Comparison of ENCODE assay signal across 9 cellular contexts in the genomic region with DNA sequence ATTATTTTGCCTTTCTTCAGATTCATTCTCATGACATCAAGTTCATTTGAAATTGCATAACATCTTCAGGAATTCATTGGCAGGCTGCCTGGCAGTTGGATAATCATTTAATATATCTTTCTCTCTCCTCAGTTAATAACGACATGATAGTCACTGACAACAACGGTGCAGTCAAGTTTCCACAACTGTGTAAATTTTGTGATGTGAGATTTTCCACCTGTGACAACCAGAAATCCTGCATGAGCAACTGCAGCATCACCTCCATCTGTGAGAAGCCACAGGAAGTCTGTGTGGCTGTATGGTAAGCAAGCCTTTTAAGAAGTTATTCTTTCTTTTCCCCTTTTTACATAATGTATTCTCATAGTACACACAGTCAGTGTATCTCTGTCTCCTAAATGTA. TPM values are rescaled to one million over a fixed set of nuclear protein-coding genes. Genes with fewer than 3 reads are reported as not detected.
DNase-seq lines count a peak whose midpoint lies in the region; ATAC-seq and TF ChIP-seq lines count a peak whose summit lies in the region.
"Had no signal": no experiment of that assay in that cellular context is flagged by ENCODE, and none has a peak within 500 bp of the region (broad histone marks: within the 10 kb centered on the region; RNA-seq: fewer than 3 reads in every experiment).

No MANE protein-coding gene starts in this region.

- POLR2A ChIA-PET in activated CD4-positive, alpha-beta memory T cell treated with anti-CD3 and anti-CD28 coated beads for 36 hours (lab: Charles Lee), result interaction anchor here (0.7 to 17.4 kb wide), 9 partner anchors 10 to 1785 kb away, joined by 3 to 200 read pairs (median 10); a partner anchor contains a TSS
- POLR2A ChIA-PET in HEK293T (lab: Yijun Ruan, JAX), result no interaction called here

- peaks cover 92% of the 10 kb centered on the region for H3K4me1 Mint-ChIP-seq in activated CD4-positive, alpha-beta memory T cell treated with anti-CD3 and anti-CD28 coated beads for 36 hours (ENCODE audit: low read depth)
- peaks cover 20% of the 10 kb centered on the region for H3K4me1 Mint-ChIP-seq in GM23338

- peaks cover 51% of the 10 kb centered on the region for H3K79me2 ChIP-seq in GM23338 (replicated peaks; ENCODE audit: insufficient read depth)

- no peaks in the 10 kb centered on the region for H3K9me3 Mint-ChIP-seq in activated CD4-positive, alpha-beta memory T cell treated with anti-CD3 and anti-CD28 coated beads for 36 hours
- no peaks in the 10 kb centered on the region; the same call in 2 of the 3 replicates for H3K9me3 Mint-ChIP-seq in GM23338

- H3K36me3 Mint-ChIP-seq in activated CD4-positive, alpha-beta memory T cell treated with anti-CD3 and anti-CD28 coated beads for 36 hours, result peaks cover 44% of the 10 kb centered on the region
- H3K36me3 Mint-ChIP-seq in GM23338 (ENCODE audit: low read depth), result peaks cover 32% of the 10 kb centered on the region

- no peaks in the 10 kb centered on the region; the same call in 1 of the 2 replicates for H3K9me2 ChIP-seq in GM23338 (ENCODE audit: insufficient read depth)

- CTCF ChIA-PET in activated CD4-positive, alpha-beta memory T cell treated with anti-CD3 and anti-CD28 coated beads for 36 hours (lab: Charles Lee), result interaction anchor here (0.8 to 2.9 kb wide), 7 partner anchors 10 to 49 kb away, joined by 3 to 18 read pairs (median 5); no protein-coding TSS in a partner anchor
- CTCF ChIA-PET in HEK293T (lab: Yijun Ruan, JAX), result no interaction called here

- H3F3A ChIP-seq in GM23338 (replicated peaks; ENCODE audit: low read depth), result no peaks in the 10 kb centered on the region

- H3K27me3 Mint-ChIP-seq in activated CD4-positive, alpha-beta memory T cell treated with anti-CD3 and anti-CD28 coated beads for 36 hours, result no peaks in the 10 kb centered on the region
- H3K27me3 Mint-ChIP-seq in GM23338 (ENCODE audit: insufficient read depth, low read depth, poor library complexity), result no peaks in the 10 kb centered on the region

- ATAC-seq in GM19397 (IDR thresholded peaks at IDR 0.05; ENCODE audit: unreplicated experiment) (peak; percentile 67), HG03460 (IDR thresholded peaks at IDR 0.05; ENCODE audit: unreplicated experiment) (peak; percentile 43), GM23338 (no peak)
- ATAC-seq: foreskin keratinocyte had no signal

- intact Hi-C loops in activated CD4-positive, alpha-beta memory T cell treated with anti-CD3 and anti-CD28 coated beads for 36 hours (cut with micrococcal nuclease), result loop anchor here (1.0 to 10.0 kb wide), 8 partner anchors 9 to 608 kb away; no protein-coding TSS in a partner anchor

- no peak overlapping the region for H3K27ac ChIP-seq in GM23338 (ENCODE audit: low read depth)
- H3K27ac ChIP-seq: foreskin keratinocyte had no signal

- DNase-seq in AG20443 (ENCODE audit: low spot score) (peak; percentile 36), foreskin fibroblast (peak; percentile 60 to 81), GM23338 (ENCODE audit: low spot score) (no peak), HEK293T (ENCODE audit: extremely low spot score) (no peak)
- DNase-seq in activated CD4-positive, alpha-beta memory T cell treated with anti-CD3 and anti-CD28 coated beads for 36 hours, result peak; percentile 75
- peak; percentile 38 to 79 for DNase-seq in stimulated activated CD4-positive, alpha-beta T cell treated with anti-CD3 and anti-CD28 coated beads, Interleukin-4, amount 100 ng/mL, for 4 hours

- TF ChIP-seq CTCF in foreskin fibroblast (IDR thresholded peaks at IDR 0.05; ENCODE audit: low read depth, low read length), result no peak
- TF ChIP-seq CTCF in GM23338 (conservative IDR thresholded peaks at IDR 0.05; ENCODE audit: low read depth in 2 of 2), result no peak

- peaks cover 6% of the 10 kb centered on the region; the same call in 1 of the 2 replicates for H4K20me1 ChIP-seq in GM23338 (replicated peaks; ENCODE audit: insufficient read depth)

- no peak overlapping the region for H2AFZ ChIP-seq in GM23338

- no peaks in the 10 kb centered on the region for H3K27me3 ChIP-seq in GM23338 (ENCODE audit: insufficient read depth)
- H3K27me3 ChIP-seq: foreskin keratinocyte had no signal

- peaks cover 12% of the 10 kb centered on the region; the same call in 1 of the 2 replicates for H3K36me3 ChIP-seq in GM23338 (ENCODE audit: insufficient read depth)

- H3K27ac Mint-ChIP-seq in activated CD4-positive, alpha-beta memory T cell treated with anti-CD3 and anti-CD28 coated beads for 36 hours, result peak overlapping the region; percentile 94
- no peak overlapping the region for H3K27ac Mint-ChIP-seq in GM23338

- H3K4me3 ChIP-seq in foreskin fibroblast (ENCODE audit: low read depth in 1 of 2, low read length in 2 of 2) (no peak overlapping the region), GM23338 (no peak overlapping the region)

- peak overlapping the region; percentile 50 for H3K4me3 Mint-ChIP-seq in activated CD4-positive, alpha-beta memory T cell treated with anti-CD3 and anti-CD28 coated beads for 36 hours
- no peak overlapping the region for H3K4me3 Mint-ChIP-seq in GM23338

- no peak overlapping the region for H3K4me2 ChIP-seq in GM23338

- peaks cover 15% of the 10 kb centered on the region for H3K4me1 ChIP-seq in GM23338 (ENCODE audit: insufficient read depth)
- H3K4me1 ChIP-seq: foreskin keratinocyte had no signal

TF ChIP-seq in GM23338, 12 proteins besides CTCF, POLR2A, EP300 and RAD21:
- TF ChIP-seq STAT1 (IDR thresholded peaks at IDR 0.05; ENCODE audit: unreplicated experiment) (no peak), NANOG (IDR thresholded peaks at IDR 0.05; ENCODE audit: borderline replicate concordance) (no peak), ZNF331 (CRISPR knock-in tag; IDR thresholded peaks at IDR 0.05; ENCODE audit: low read depth) (no peak), ZNF114 (CRISPR knock-in tag; IDR thresholded peaks at IDR 0.05) (no peak), POLR2AphosphoS5 (IDR thresholded peaks at IDR 0.05; ENCODE audit: low read depth) (no peak)

TF ChIP-seq in HEK293T, 16 proteins besides CTCF, POLR2A, EP300 and RAD21:
- no peak for TF ChIP-seq SUZ12 (IDR thresholded peaks at IDR 0.05)
- no peak for TF ChIP-seq BHLHE40 (IDR thresholded peaks at IDR 0.05; ENCODE audit: borderline replicate concordance)
- TF ChIP-seq SP1 (IDR thresholded peaks at IDR 0.05), result no peak
- TF ChIP-seq, protein P1, sequence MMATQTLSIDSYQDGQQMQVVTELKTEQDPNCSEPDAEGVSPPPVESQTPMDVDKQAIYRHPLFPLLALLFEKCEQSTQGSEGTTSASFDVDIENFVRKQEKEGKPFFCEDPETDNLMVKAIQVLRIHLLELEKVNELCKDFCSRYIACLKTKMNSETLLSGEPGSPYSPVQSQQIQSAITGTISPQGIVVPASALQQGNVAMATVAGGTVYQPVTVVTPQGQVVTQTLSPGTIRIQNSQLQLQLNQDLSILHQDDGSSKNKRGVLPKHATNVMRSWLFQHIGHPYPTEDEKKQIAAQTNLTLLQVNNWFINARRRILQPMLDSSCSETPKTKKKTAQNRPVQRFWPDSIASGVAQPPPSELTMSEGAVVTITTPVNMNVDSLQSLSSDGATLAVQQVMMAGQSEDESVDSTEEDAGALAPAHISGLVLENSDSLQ (IDR thresholded peaks at IDR 0.05), result no peak
- no peak for TF ChIP-seq NFRKB (IDR thresholded peaks at IDR 0.05)
- TF ChIP-seq L3MBTL2 (conservative IDR thresholded peaks at IDR 0.05), result no peak
- TF ChIP-seq FOXK2 (IDR thresholded peaks at IDR 0.05), result no peak
- TF ChIP-seq HDGF (IDR thresholded peaks at IDR 0.05; ENCODE audit: borderline replicate concordance), result no peak
- TF ChIP-seq FOXM1 (IDR thresholded peaks at IDR 0.05; ENCODE audit: borderline replicate concordance), result no peak
- no peak for TF ChIP-seq FOXA1 (IDR thresholded peaks at IDR 0.05)
- no peak for TF ChIP-seq LEF1 (IDR thresholded peaks at IDR 0.05; ENCODE audit: borderline replicate concordance)
- TF ChIP-seq ELF4 (IDR thresholded peaks at IDR 0.05), result no peak
- no peak for TF ChIP-seq TARDBP (IDR thresholded peaks at IDR 0.05)
- TF ChIP-seq ARNT (IDR thresholded peaks at IDR 0.05), result no peak
- no peak for TF ChIP-seq ZNF384 (IDR thresholded peaks at IDR 0.05)
- no peak for TF ChIP-seq CTBP1 (IDR thresholded peaks at IDR 0.05; ENCODE audit: borderline replicate concordance)

RNA-seq across cellular contexts. Expression of a gene that starts 38.2 kb away (rescaled TPM):
- total RNA-seq in activated CD4-positive, alpha-beta memory T cell treated with anti-CD3 and anti-CD28 coated beads for 36 hours, result 10 to 100 TPM; 36.8 to 37.0 TPM
- total RNA-seq in GM23338 (2014; rRNA removed; shearing (Covaris generic)), result 12.2 and 13.0 TPM in 2 replicates
- 3.7 and 4.7 TPM in 2 replicates for polyA plus RNA-seq in GM23338 (2016; fragmentation: Nextera tagmentation; extraction: Ambion mirVana)

Comparison
In these comparisons a context has a peak if more than half of its experiments do, and no peak if none do; other contexts are left out.
1. DNase-seq: peak in AG20443 (single experiment), activated CD4-positive, alpha-beta memory T cell treated with anti-CD3 and anti-CD28 coated beads for 36 hours (single experiment), foreskin fibroblast (2 of 2) and stimulated activated CD4-positive, alpha-beta T cell treated with anti-CD3 and anti-CD28 coated beads, Interleukin-4, amount 100 ng/mL, for 4 hours (2 of 2); none in GM23338 (single experiment) and HEK293T (single experiment).